14 cellular contexts compared by ENCODE assay signal in genomic region chr3:136839556-136839931, GRCh38. TPM values are rescaled to one million over a fixed set of nuclear protein-coding genes. Genes with fewer than 3 reads are reported as not detected.
DNase-seq lines count a peak whose midpoint lies in the region; ATAC-seq and TF ChIP-seq lines count a peak whose summit lies in the region.
"Had no signal": no experiment of that assay in that cellular context is flagged by ENCODE, and none has a peak within 500 bp of the region (broad histone marks: within the 10 kb centered on the region; RNA-seq: fewer than 3 reads in every experiment).

No MANE protein-coding gene starts in this region.

- peaks cover 46% of the 10 kb centered on the region for H3K4me1 Mint-ChIP-seq in Calu3 (ENCODE audit: low read depth, unreplicated experiment)
- peaks cover 17% of the 10 kb centered on the region for H3K4me1 Mint-ChIP-seq in activated CD8-positive, alpha-beta T cell treated with anti-CD3 and anti-CD28 coated beads for 36 hours (ENCODE audit: low read depth)
- peaks cover 6 to 16% of the 10 kb centered on the region in 2 donors for H3K4me1 Mint-ChIP-seq in natural killer cell

- no peaks in the 10 kb centered on the region for H4K20me1 ChIP-seq in BLaER1

- H3K4me2 ChIP-seq in BLaER1 = peak overlapping the region; percentile 48
- H3K4me2 ChIP-seq: neural progenitor cell had no signal

- H3K9me3 Mint-ChIP-seq in Calu3 (ENCODE audit: low read depth, unreplicated experiment) (no peaks in the 10 kb centered on the region), natural killer cell (no peaks in the 10 kb centered on the region)
- no peaks in the 10 kb centered on the region for H3K9me3 Mint-ChIP-seq in activated CD8-positive, alpha-beta T cell treated with anti-CD3 and anti-CD28 coated beads for 36 hours
- H3K9me3 Mint-ChIP-seq: activated T-helper 1 cell treated with anti-CD3 and anti-CD28 coated beads, Interleukin-12 subunit alpha, Interleukin-12 subunit beta, Interleukin-2, Interleukin-4 antibody, amounts not matched to agents 30 ng/mL and 10 ng/mL and 1 ng/mL, durations not matched to agents 14 hours and 24 hours and 36 hours had no signal

- H3K27ac Mint-ChIP-seq in Calu3 (ENCODE audit: unreplicated experiment) = peak overlapping the region; percentile 10
- H3K27ac Mint-ChIP-seq in activated CD8-positive, alpha-beta T cell treated with anti-CD3 and anti-CD28 coated beads for 36 hours = peak overlapping the region; percentile 22
- peak overlapping the region; percentile 19 to 23 for H3K27ac Mint-ChIP-seq in natural killer cell
- H3K27ac Mint-ChIP-seq: activated T-helper 1 cell treated with anti-CD3 and anti-CD28 coated beads, Interleukin-12 subunit alpha, Interleukin-12 subunit beta, Interleukin-2, Interleukin-4 antibody, amounts not matched to agents 30 ng/mL and 10 ng/mL and 1 ng/mL, durations not matched to agents 14 hours and 24 hours and 36 hours; neural progenitor cell had no signal

- DNase-seq in Calu3 = no peak
- DNase-seq in activated CD8-positive, alpha-beta T cell treated with anti-CD3 and anti-CD28 coated beads for 36 hours = no peak
- no peak for DNase-seq in natural killer cell
- no peak for DNase-seq in GM03348 (ENCODE audit: low spot score)
- DNase-seq in putamen (ENCODE audit: low spot score) = no peak
- DNase-seq: activated CD4-positive, CD25-positive, alpha-beta regulatory T cell treated with anti-CD3 and anti-CD28 coated beads, Interleukin-2, amount 50 U/mL, for 72 hours; colonic mucosa; GOT3; NCI-H187; right cardiac atrium had no signal

- H3K27me3 Mint-ChIP-seq in Calu3 (ENCODE audit: unreplicated experiment) (no peaks in the 10 kb centered on the region), natural killer cell (ENCODE audit: low read depth in 2 of 2) (no peaks in the 10 kb centered on the region)
- no peaks in the 10 kb centered on the region for H3K27me3 Mint-ChIP-seq in activated CD8-positive, alpha-beta T cell treated with anti-CD3 and anti-CD28 coated beads for 36 hours

- BruUV-seq in Calu3 (replicated peaks; lab: Mats Ljungman, UMichigan) = no TSS peak

- intact Hi-C loops in Calu3 (cut with micrococcal nuclease; ENCODE audit: unreplicated experiment) = no loop called here
- intact Hi-C loops in activated CD8-positive, alpha-beta T cell treated with anti-CD3 and anti-CD28 coated beads for 36 hours (cut with micrococcal nuclease) = no loop called here
- intact Hi-C loops in natural killer cell (cut with micrococcal nuclease) = no loop called here

- H3K4me1 ChIP-seq in BLaER1 = peaks cover 25% of the 10 kb centered on the region
- H3K4me1 ChIP-seq: colonic mucosa, neural progenitor cell had no signal

- ATAC-seq in activated CD8-positive, alpha-beta T cell treated with anti-CD3 and anti-CD28 coated beads for 36 hours = no peak
- ATAC-seq in natural killer cell = no peak
- ATAC-seq in GM18498 (IDR thresholded peaks at IDR 0.05; ENCODE audit: unreplicated experiment) = no peak

- CTCF ChIA-PET in Calu3 (lab: Charles Lee) = interaction anchor here (1.3 kb wide), 2 partner anchors 23 to 74 kb away, joined by 3 to 4 read pairs; partner anchors contain the start of gene NCK1
- CTCF ChIA-PET in activated CD8-positive, alpha-beta T cell treated with anti-CD3 and anti-CD28 coated beads for 36 hours (lab: Charles Lee) = interaction anchor here (2.2 kb wide), 1 partner anchor 174 kb away, joined by 6 read pairs; no protein-coding TSS in a partner anchor

- H3K27me3 ChIP-seq in BLaER1 = no peaks in the 10 kb centered on the region
- H3K27me3 ChIP-seq: colonic mucosa, neural progenitor cell had no signal

- TF ChIP-seq CTCF in Calu3 (IDR thresholded peaks at IDR 0.05; ENCODE audit: unreplicated experiment) = no peak
- no peak for TF ChIP-seq CTCF in activated CD8-positive, alpha-beta T cell treated with anti-CD3 and anti-CD28 coated beads for 36 hours (IDR thresholded peaks at IDR 0.05)
- no peak for TF ChIP-seq CTCF in natural killer cell (IDR thresholded peaks at IDR 0.05)

- peaks cover 31% of the 10 kb centered on the region for H3K36me3 ChIP-seq in BLaER1
- H3K36me3 ChIP-seq: colonic mucosa, neural progenitor cell had no signal

- POLR2A ChIA-PET in activated CD8-positive, alpha-beta T cell treated with anti-CD3 and anti-CD28 coated beads for 36 hours (lab: Charles Lee) = no interaction called here

- no peak overlapping the region for H3K4me3 ChIP-seq in BLaER1
- H3K4me3 ChIP-seq: colonic mucosa, neural progenitor cell had no signal

- H3K9ac ChIP-seq in BLaER1 = no peak overlapping the region
- H3K9ac ChIP-seq: neural progenitor cell had no signal

- H3K9me3 ChIP-seq in BLaER1 = no peaks in the 10 kb centered on the region
- H3K9me3 ChIP-seq: colonic mucosa had no signal

- H3K4me3 Mint-ChIP-seq in Calu3 (ENCODE audit: low read depth, unreplicated experiment) (no peak overlapping the region), natural killer cell (no peak overlapping the region)
- no peak overlapping the region for H3K4me3 Mint-ChIP-seq in activated CD8-positive, alpha-beta T cell treated with anti-CD3 and anti-CD28 coated beads for 36 hours
- H3K4me3 Mint-ChIP-seq: activated T-helper 1 cell treated with anti-CD3 and anti-CD28 coated beads, Interleukin-12 subunit alpha, Interleukin-12 subunit beta, Interleukin-2, Interleukin-4 antibody, amounts not matched to agents 30 ng/mL and 10 ng/mL and 1 ng/mL, durations not matched to agents 14 hours and 24 hours and 36 hours; neural progenitor cell had no signal

- H3K27ac ChIP-seq in BLaER1 = peak overlapping the region; percentile 23; the same call in 1 of the 2 replicates
- H3K27ac ChIP-seq: colonic mucosa, neural progenitor cell had no signal

- peaks cover 42% of the 10 kb centered on the region for H3K36me3 Mint-ChIP-seq in Calu3 (ENCODE audit: insufficient read depth, unreplicated experiment)
- H3K36me3 Mint-ChIP-seq in activated CD8-positive, alpha-beta T cell treated with anti-CD3 and anti-CD28 coated beads for 36 hours (ENCODE audit: low read depth) = peaks cover 14% of the 10 kb centered on the region
- peaks cover 6% of the 10 kb centered on the region for H3K36me3 Mint-ChIP-seq in natural killer cell

RNA-seq across cellular contexts. Expression of gene SLC35G2, which starts 20.6 kb away (rescaled TPM):
- 31.0 and 31.4 TPM in 2 replicates for total RNA-seq in Calu3 (2022)
- total RNA-seq in activated CD8-positive, alpha-beta T cell treated with anti-CD3 and anti-CD28 coated beads for 36 hours = 1 to 10 TPM; 3.0 TPM
- total RNA-seq in natural killer cell = under 1 TPM in 1 of 3 donors, not detected in 2; 0.33 TPM

RNA-seq across cellular contexts. Expression of gene NCK1, which starts 22.5 kb away (rescaled TPM):
- total RNA-seq in Calu3 (2022) (108 and 127 TPM in 2 replicates), natural killer cell (10 to 100 TPM; 61.2 to 77.9 (median 69.5) TPM)
- 10 to 100 TPM; 31.9 to 34.7 TPM for total RNA-seq in activated CD8-positive, alpha-beta T cell treated with anti-CD3 and anti-CD28 coated beads for 36 hours
